Comparison of ENCODE assay signal across 8 cellular contexts in the genomic region with DNA sequence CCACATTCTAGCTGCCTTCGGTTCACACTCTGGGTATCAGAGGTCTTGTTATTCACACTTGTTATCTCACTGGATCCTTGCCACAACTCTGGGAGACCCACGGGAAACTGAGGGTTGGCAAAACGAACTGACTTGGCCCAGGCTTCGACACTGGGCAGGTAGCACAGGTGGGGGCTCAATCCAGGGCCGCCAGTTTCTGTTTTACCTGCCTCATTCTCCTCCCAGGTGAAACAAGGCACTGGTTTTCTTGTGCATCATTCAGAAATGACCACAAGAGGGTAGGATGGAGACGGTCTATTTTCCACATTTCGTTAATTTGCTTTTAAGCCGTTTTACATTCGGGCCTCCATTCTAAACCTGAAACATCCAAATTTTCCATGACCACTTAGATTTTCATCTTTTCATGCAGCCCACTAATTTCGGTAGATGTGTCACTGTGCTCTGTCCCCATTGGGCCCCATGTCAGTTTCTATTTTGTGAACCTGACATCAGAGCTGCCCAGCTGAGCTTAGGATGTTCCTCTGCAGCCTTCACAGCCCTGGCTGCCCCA.
DNase-seq lines count a peak whose midpoint lies in the region; ATAC-seq and TF ChIP-seq lines count a peak whose summit lies in the region.
"Had no signal": no experiment of that assay in that cellular context is flagged by ENCODE, and none has a peak within 500 bp of the region (broad histone marks: within the 10 kb centered on the region; RNA-seq: fewer than 3 reads in every experiment).

No MANE protein-coding gene starts in this region.

- H3K4me2 ChIP-seq in GM23338, result no peak overlapping the region

- 0 out of 2 replicates have a peak, but pooled peaks cover 3% of the 10 kb centered on the region for H3F3A ChIP-seq in GM23338 (replicated peaks; ENCODE audit: low read depth)

- no peak for DNase-seq in GM23338 (ENCODE audit: low spot score)
- peak in 3 of 5 experiments; percentile 24 to 62 (median 31) for DNase-seq in T-helper 2 cell
- peak; percentile 1 for DNase-seq in dedifferentiated amniotic fluid mesenchymal stem cell (ENCODE audit: extremely low spot score)
- peak; percentile 52 to 53 for DNase-seq in stimulated activated CD4-positive, alpha-beta T cell treated with anti-CD3 and anti-CD28 coated beads, Interleukin-2, amount 100 ng/mL, for 24 hours
- no peak for DNase-seq in glutamatergic neuron
- DNase-seq in COR-L47 (lab: John Stamatoyannopoulos, UW), result no peak

- H3K27me3 ChIP-seq in GM23338 (ENCODE audit: insufficient read depth), result no peaks in the 10 kb centered on the region

- TF ChIP-seq CTCF in GM23338 (conservative IDR thresholded peaks at IDR 0.05; ENCODE audit: low read depth in 2 of 2) (peak; percentile 48 to 62), glutamatergic neuron (IDR thresholded peaks at IDR 0.05; ENCODE audit: partially characterized antibody, unreplicated experiment) (no peak)

- no peak overlapping the region for H3K27ac ChIP-seq in GM23338 (ENCODE audit: low read depth)

- peaks cover 15% of the 10 kb centered on the region; the same call in 1 of the 2 replicates for H3K4me1 ChIP-seq in GM23338 (ENCODE audit: insufficient read depth)

- H3K4me1 Mint-ChIP-seq in GM23338 (peaks cover 16% of the 10 kb centered on the region), glutamatergic neuron (ENCODE audit: low read depth, unreplicated experiment) (peaks cover 5% of the 10 kb centered on the region)
- H3K4me1 Mint-ChIP-seq: IgD-negative memory B cell had no signal

- no peaks in the 10 kb centered on the region for H3K9me2 ChIP-seq in GM23338 (ENCODE audit: insufficient read depth)

- no peak overlapping the region for H3K4me3 ChIP-seq in GM23338

- H3K36me3 Mint-ChIP-seq in GM23338 (ENCODE audit: low read depth) (no peaks in the 10 kb centered on the region; the same call in 2 of the 3 replicates), glutamatergic neuron (ENCODE audit: unreplicated experiment) (no peaks in the 10 kb centered on the region)
- H3K36me3 Mint-ChIP-seq: IgD-negative memory B cell had no signal

- no peak overlapping the region for H2AFZ ChIP-seq in GM23338

- H3K4me3 Mint-ChIP-seq in GM23338, result no peak overlapping the region
- H3K4me3 Mint-ChIP-seq in glutamatergic neuron (ENCODE audit: unreplicated experiment), result no peak overlapping the region
- H3K4me3 Mint-ChIP-seq: IgD-negative memory B cell had no signal

- H3K27ac Mint-ChIP-seq in GM23338 (no peak overlapping the region), glutamatergic neuron (ENCODE audit: unreplicated experiment) (no peak overlapping the region)

- H3K9me3 Mint-ChIP-seq in GM23338 (no peaks in the 10 kb centered on the region; the same call in 2 of the 3 replicates), glutamatergic neuron (ENCODE audit: unreplicated experiment) (no peaks in the 10 kb centered on the region)

- H3K36me3 ChIP-seq in GM23338 (ENCODE audit: insufficient read depth), result no peaks in the 10 kb centered on the region

- H3K79me2 ChIP-seq in GM23338 (replicated peaks; ENCODE audit: insufficient read depth), result no peaks in the 10 kb centered on the region

- peak; percentile 27 for ATAC-seq in GM23338
- ATAC-seq in GM19463 (IDR thresholded peaks at IDR 0.05; ENCODE audit: unreplicated experiment), result no peak

- no peaks in the 10 kb centered on the region for H4K20me1 ChIP-seq in GM23338 (replicated peaks; ENCODE audit: insufficient read depth)

- peaks cover 10% of the 10 kb centered on the region for H3K27me3 Mint-ChIP-seq in GM23338 (ENCODE audit: insufficient read depth, low read depth, poor library complexity)
- peaks cover 2% of the 10 kb centered on the region for H3K27me3 Mint-ChIP-seq in glutamatergic neuron (ENCODE audit: unreplicated experiment)

TF ChIP-seq in GM23338, 12 proteins besides CTCF, POLR2A, EP300 and RAD21 (continues in another document):
- no peak for TF ChIP-seq JUNB (IDR thresholded peaks at IDR 0.05; ENCODE audit: unreplicated experiment)
- TF ChIP-seq REST (IDR thresholded peaks at IDR 0.05; ENCODE audit: unreplicated experiment), result no peak
- TF ChIP-seq, protein P1, sequence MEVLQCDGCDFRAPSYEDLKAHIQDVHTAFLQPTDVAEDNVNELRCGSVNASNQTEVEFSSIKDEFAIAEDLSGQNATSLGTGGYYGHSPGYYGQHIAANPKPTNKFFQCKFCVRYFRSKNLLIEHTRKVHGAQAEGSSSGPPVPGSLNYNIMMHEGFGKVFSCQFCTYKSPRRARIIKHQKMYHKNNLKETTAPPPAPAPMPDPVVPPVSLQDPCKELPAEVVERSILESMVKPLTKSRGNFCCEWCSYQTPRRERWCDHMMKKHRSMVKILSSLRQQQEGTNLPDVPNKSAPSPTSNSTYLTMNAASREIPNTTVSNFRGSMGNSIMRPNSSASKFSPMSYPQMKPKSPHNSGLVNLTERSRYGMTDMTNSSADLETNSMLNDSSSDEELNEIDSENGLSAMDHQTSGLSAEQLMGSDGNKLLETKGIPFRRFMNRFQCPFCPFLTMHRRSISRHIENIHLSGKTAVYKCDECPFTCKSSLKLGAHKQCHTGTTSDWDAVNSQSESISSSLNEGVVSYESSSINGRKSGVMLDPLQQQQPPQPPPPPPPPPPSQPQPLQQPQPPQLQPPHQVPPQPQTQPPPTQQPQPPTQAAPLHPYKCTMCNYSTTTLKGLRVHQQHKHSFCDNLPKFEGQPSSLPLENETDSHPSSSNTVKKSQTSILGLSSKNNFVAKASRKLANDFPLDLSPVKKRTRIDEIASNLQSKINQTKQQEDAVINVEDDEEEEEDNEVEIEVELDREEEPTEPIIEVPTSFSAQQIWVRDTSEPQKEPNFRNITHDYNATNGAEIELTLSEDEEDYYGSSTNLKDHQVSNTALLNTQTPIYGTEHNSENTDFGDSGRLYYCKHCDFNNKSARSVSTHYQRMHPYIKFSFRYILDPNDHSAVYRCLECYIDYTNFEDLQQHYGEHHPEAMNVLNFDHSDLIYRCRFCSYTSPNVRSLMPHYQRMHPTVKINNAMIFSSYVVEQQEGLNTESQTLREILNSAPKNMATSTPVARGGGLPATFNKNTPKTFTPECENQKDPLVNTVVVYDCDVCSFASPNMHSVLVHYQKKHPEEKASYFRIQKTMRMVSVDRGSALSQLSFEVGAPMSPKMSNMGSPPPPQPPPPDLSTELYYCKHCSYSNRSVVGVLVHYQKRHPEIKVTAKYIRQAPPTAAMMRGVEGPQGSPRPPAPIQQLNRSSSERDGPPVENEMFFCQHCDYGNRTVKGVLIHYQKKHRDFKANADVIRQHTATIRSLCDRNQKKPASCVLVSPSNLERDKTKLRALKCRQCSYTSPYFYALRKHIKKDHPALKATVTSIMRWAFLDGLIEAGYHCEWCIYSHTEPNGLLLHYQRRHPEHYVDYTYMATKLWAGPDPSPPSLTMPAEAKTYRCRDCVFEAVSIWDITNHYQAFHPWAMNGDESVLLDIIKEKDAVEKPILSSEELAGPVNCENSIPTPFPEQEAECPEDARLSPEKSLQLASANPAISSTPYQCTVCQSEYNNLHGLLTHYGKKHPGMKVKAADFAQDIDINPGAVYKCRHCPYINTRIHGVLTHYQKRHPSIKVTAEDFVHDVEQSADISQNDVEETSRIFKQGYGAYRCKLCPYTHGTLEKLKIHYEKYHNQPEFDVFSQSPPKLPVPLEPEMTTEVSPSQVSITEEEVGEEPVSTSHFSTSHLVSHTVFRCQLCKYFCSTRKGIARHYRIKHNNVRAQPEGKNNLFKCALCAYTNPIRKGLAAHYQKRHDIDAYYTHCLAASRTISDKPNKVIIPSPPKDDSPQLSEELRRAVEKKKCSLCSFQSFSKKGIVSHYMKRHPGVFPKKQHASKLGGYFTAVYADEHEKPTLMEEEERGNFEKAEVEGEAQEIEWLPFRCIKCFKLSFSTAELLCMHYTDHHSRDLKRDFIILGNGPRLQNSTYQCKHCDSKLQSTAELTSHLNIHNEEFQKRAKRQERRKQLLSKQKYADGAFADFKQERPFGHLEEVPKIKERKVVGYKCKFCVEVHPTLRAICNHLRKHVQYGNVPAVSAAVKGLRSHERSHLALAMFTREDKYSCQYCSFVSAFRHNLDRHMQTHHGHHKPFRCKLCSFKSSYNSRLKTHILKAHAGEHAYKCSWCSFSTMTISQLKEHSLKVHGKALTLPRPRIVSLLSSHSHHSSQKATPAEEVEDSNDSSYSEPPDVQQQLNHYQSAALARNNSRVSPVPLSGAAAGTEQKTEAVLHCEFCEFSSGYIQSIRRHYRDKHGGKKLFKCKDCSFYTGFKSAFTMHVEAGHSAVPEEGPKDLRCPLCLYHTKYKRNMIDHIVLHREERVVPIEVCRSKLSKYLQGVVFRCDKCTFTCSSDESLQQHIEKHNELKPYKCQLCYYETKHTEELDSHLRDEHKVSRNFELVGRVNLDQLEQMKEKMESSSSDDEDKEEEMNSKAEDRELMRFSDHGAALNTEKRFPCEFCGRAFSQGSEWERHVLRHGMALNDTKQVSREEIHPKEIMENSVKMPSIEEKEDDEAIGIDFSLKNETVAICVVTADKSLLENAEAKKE (CRISPR knock-in tag; IDR thresholded peaks at IDR 0.05), result no peak
- no peak for TF ChIP-seq EZH2phosphoT487 (IDR thresholded peaks at IDR 0.05; ENCODE audit: unreplicated experiment)
- TF ChIP-seq NANOG (IDR thresholded peaks at IDR 0.05; ENCODE audit: borderline replicate concordance), result no peak
- no peak for TF ChIP-seq ZNF114 (CRISPR knock-in tag; IDR thresholded peaks at IDR 0.05)
- no peak for TF ChIP-seq STAT1 (IDR thresholded peaks at IDR 0.05; ENCODE audit: unreplicated experiment)

Comparison
In these comparisons a context has a peak if more than half of its experiments do, and no peak if none do; other contexts are left out.
1. DNase-seq: peak in T-helper 2 cell (3 of 5), dedifferentiated amniotic fluid mesenchymal stem cell (single experiment) and stimulated activated CD4-positive, alpha-beta T cell treated with anti-CD3 and anti-CD28 coated beads, Interleukin-2, amount 100 ng/mL, for 24 hours (2 of 2); none in GM23338 (single experiment), glutamatergic neuron (single experiment) and COR-L47 (single experiment).